In genomic region chr1:8197493-8198282, GRCh38 we compare ENCODE assay signal across 2 cellular contexts.
TF ChIP-seq lines count a peak whose summit lies in the region.

No MANE protein-coding gene starts in this region.

TF ChIP-seq in K562, 482 proteins besides CTCF, POLR2A, EP300 and RAD21 (continued from another document and continues in another):
- TF ChIP-seq ZNF134 (CRISPR knock-in tag; conservative IDR thresholded peaks at IDR 0.05) (no peak), HDAC2 (IDR thresholded peaks at IDR 0.05) (peak; percentile 99), SFPQ (IDR thresholded peaks at IDR 0.05; ENCODE audit: low read depth, low read length) (no peak), ZNF512 (tag; IDR thresholded peaks at IDR 0.05) (no peak), MCM7 (IDR thresholded peaks at IDR 0.05) (no peak; a peak in 1 of 4 replicates), EP400 (IDR thresholded peaks at IDR 0.05) (peak; percentile 90), GATAD2A (IDR thresholded peaks at IDR 0.05) (peak; percentile 98), ZNF133 (CRISPR knock-in tag; IDR thresholded peaks at IDR 0.05) (no peak), HNRNPUL1 (IDR thresholded peaks at IDR 0.05; ENCODE audit: low read length) (no peak), KDM5B (IDR thresholded peaks at IDR 0.05; ENCODE audit: insufficient replicate concordance, low read depth, low read length) (no peak), ELF2 (CRISPR knock-in tag; IDR thresholded peaks at IDR 0.05) (no peak), TRIM28 (IDR thresholded peaks at IDR 0.05) (peak; percentile 79; the same call in 1 of the 2 replicates), POLR2B (IDR thresholded peaks at IDR 0.05; ENCODE audit: low read depth, partially characterized antibody) (no peak), NCOA2 (IDR thresholded peaks at IDR 0.05; ENCODE audit: partially characterized antibody in 2 of 2) (no peak), CC2D1A (IDR thresholded peaks at IDR 0.05) (peak; percentile 87), SOX6 (IDR thresholded peaks at IDR 0.05) (peak; percentile 96), THRAP3 (IDR thresholded peaks at IDR 0.05; ENCODE audit: borderline replicate concordance) (0 out of 2 replicates have a peak, but pooled peaks have one; percentile 40), SMC3 (conservative IDR thresholded peaks at IDR 0.05; ENCODE audit: insufficient read depth, low read depth, low read length) (no peak), KLF13 (tag; IDR thresholded peaks at IDR 0.05; ENCODE audit: borderline replicate concordance, low read depth) (peak; percentile 64; the same call in 1 of the 2 replicates), BRD9 (IDR thresholded peaks at IDR 0.05; ENCODE audit: low read depth, partially characterized antibody) (peak; percentile 87), THRB (CRISPR knock-in tag; conservative IDR thresholded peaks at IDR 0.05) (no peak), IRF1 (CRISPR knock-in tag; IDR thresholded peaks at IDR 0.05; ENCODE audit: borderline replicate concordance) (no peak), ZNF830 (CRISPR knock-in tag; IDR thresholded peaks at IDR 0.05) (no peak)
- TF ChIP-seq, protein P1, sequence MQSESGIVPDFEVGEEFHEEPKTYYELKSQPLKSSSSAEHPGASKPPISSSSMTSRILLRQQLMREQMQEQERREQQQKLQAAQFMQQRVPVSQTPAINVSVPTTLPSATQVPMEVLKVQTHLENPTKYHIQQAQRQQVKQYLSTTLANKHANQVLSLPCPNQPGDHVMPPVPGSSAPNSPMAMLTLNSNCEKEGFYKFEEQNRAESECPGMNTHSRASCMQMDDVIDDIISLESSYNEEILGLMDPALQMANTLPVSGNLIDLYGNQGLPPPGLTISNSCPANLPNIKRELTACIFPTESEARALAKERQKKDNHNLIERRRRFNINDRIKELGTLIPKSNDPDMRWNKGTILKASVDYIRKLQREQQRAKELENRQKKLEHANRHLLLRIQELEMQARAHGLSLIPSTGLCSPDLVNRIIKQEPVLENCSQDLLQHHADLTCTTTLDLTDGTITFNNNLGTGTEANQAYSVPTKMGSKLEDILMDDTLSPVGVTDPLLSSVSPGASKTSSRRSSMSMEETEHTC (IDR thresholded peaks at IDR 0.05): peak; percentile 88
- TF ChIP-seq, protein P2, sequence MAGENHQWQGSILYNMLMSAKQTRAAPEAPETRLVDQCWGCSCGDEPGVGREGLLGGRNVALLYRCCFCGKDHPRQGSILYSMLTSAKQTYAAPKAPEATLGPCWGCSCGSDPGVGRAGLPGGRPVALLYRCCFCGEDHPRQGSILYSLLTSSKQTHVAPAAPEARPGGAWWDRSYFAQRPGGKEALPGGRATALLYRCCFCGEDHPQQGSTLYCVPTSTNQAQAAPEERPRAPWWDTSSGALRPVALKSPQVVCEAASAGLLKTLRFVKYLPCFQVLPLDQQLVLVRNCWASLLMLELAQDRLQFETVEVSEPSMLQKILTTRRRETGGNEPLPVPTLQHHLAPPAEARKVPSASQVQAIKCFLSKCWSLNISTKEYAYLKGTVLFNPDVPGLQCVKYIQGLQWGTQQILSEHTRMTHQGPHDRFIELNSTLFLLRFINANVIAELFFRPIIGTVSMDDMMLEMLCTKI (IDR thresholded peaks at IDR 0.05; ENCODE audit: partially characterized antibody): no peak

TF ChIP-seq in HepG2, 621 proteins besides CTCF, POLR2A, EP300 and RAD21 (continued from another document and continues in another):
- TF ChIP-seq NRL (CRISPR knock-in tag; IDR thresholded peaks at IDR 0.05; ENCODE audit: borderline replicate concordance) (peak; percentile 85; the same call in 1 of the 2 replicates), ZNF839 (CRISPR knock-in tag; IDR thresholded peaks at IDR 0.05; ENCODE audit: borderline replicate concordance) (no peak), ZBTB33 (CRISPR knock-in tag; IDR thresholded peaks at IDR 0.05) (no peak), NFRKB (IDR thresholded peaks at IDR 0.05) (no peak), MLX (CRISPR knock-in tag; IDR thresholded peaks at IDR 0.05) (peak; percentile 76; the same call in 1 of the 2 replicates), SOX13 (IDR thresholded peaks at IDR 0.05) (peak; percentile 64; the same call in 1 of the 2 replicates), SOX13 (CRISPR knock-in tag; conservative IDR thresholded peaks at IDR 0.05 in 1 of 2, IDR thresholded peaks at IDR 0.05 in 1 of 2) (peak in 1 of 2 experiments; percentile 69; a peak in 2 of 4 replicates), PPARG (CRISPR knock-in tag; conservative IDR thresholded peaks at IDR 0.05) (peak; percentile 71), MEIS1 (CRISPR knock-in tag; IDR thresholded peaks at IDR 0.05; ENCODE audit: borderline replicate concordance) (0 out of 2 replicates have a peak, but pooled peaks have one; percentile 40), SIN3B (IDR thresholded peaks at IDR 0.05; ENCODE audit: low read length) (no peak), MEIS2 (CRISPR knock-in tag; IDR thresholded peaks at IDR 0.05) (no peak), STAT5B (CRISPR knock-in tag; IDR thresholded peaks at IDR 0.05) (peak; percentile 29; the same call in 1 of the 2 replicates), HDAC1 (CRISPR knock-in tag; IDR thresholded peaks at IDR 0.05) (peak; percentile 80), ZNF781 (CRISPR knock-in tag; IDR thresholded peaks at IDR 0.05; ENCODE audit: borderline replicate concordance, not compliant biosample characterization) (no peak), SP5 (CRISPR knock-in tag; IDR thresholded peaks at IDR 0.05; ENCODE audit: borderline replicate concordance, low read depth) (peak; percentile 96), ZBTB14 (CRISPR knock-in tag; IDR thresholded peaks at IDR 0.05) (no peak), SMYD3 (CRISPR knock-in tag; IDR thresholded peaks at IDR 0.05) (no peak), PAWR (CRISPR knock-in tag; IDR thresholded peaks at IDR 0.05; ENCODE audit: borderline replicate concordance) (no peak), ZFP62 (CRISPR knock-in tag; IDR thresholded peaks at IDR 0.05) (no peak), FOXJ3 (CRISPR knock-in tag; IDR thresholded peaks at IDR 0.05; ENCODE audit: borderline replicate concordance) (no peak), ZNF605 (CRISPR knock-in tag; IDR thresholded peaks at IDR 0.05) (peak; percentile 88), MAF1 (CRISPR knock-in tag; IDR thresholded peaks at IDR 0.05; ENCODE audit: borderline replicate concordance) (no peak), SETDB1 (CRISPR knock-in tag; IDR thresholded peaks at IDR 0.05; ENCODE audit: borderline replicate concordance) (no peak), ZKSCAN1 (IDR thresholded peaks at IDR 0.05; ENCODE audit: low read length) (no peak), ZNF83 (CRISPR knock-in tag; IDR thresholded peaks at IDR 0.05; ENCODE audit: borderline replicate concordance) (no peak), GFI1 (CRISPR knock-in tag; IDR thresholded peaks at IDR 0.05; ENCODE audit: borderline replicate concordance) (peak; percentile 81), FOSL2 (CRISPR knock-in tag; IDR thresholded peaks at IDR 0.05) (peak; percentile 97), ZNF232 (CRISPR knock-in tag; IDR thresholded peaks at IDR 0.05; ENCODE audit: borderline replicate concordance) (no peak), HMGXB4 (CRISPR knock-in tag; IDR thresholded peaks at IDR 0.05; ENCODE audit: borderline replicate concordance in 1 of 2, low read depth in 1 of 2) (no peak), SATB2 (CRISPR knock-in tag; IDR thresholded peaks at IDR 0.05) (no peak), ZXDC (CRISPR knock-in tag; IDR thresholded peaks at IDR 0.05) (peak; percentile 41; the same call in 1 of the 2 replicates), SRSF9 (IDR thresholded peaks at IDR 0.05; ENCODE audit: borderline replicate concordance, insufficient read depth, low read depth, low read length, poor library complexity, severe bottlenecking) (no peak), HNRNPUL1 (IDR thresholded peaks at IDR 0.05; ENCODE audit: low read depth, low read length) (no peak)
- TF ChIP-seq, protein P3, sequence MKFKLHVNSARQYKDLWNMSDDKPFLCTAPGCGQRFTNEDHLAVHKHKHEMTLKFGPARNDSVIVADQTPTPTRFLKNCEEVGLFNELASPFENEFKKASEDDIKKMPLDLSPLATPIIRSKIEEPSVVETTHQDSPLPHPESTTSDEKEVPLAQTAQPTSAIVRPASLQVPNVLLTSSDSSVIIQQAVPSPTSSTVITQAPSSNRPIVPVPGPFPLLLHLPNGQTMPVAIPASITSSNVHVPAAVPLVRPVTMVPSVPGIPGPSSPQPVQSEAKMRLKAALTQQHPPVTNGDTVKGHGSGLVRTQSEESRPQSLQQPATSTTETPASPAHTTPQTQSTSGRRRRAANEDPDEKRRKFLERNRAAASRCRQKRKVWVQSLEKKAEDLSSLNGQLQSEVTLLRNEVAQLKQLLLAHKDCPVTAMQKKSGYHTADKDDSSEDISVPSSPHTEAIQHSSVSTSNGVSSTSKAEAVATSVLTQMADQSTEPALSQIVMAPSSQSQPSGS (CRISPR knock-in tag; IDR thresholded peaks at IDR 0.05): peak; percentile 68; the same call in 1 of the 2 replicates
- TF ChIP-seq, protein P4, sequence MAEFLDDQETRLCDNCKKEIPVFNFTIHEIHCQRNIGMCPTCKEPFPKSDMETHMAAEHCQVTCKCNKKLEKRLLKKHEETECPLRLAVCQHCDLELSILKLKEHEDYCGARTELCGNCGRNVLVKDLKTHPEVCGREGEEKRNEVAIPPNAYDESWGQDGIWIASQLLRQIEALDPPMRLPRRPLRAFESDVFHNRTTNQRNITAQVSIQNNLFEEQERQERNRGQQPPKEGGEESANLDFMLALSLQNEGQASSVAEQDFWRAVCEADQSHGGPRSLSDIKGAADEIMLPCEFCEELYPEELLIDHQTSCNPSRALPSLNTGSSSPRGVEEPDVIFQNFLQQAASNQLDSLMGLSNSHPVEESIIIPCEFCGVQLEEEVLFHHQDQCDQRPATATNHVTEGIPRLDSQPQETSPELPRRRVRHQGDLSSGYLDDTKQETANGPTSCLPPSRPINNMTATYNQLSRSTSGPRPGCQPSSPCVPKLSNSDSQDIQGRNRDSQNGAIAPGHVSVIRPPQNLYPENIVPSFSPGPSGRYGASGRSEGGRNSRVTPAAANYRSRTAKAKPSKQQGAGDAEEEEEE (CRISPR knock-in tag; IDR thresholded peaks at IDR 0.05; ENCODE audit: borderline replicate concordance): no peak
- TF ChIP-seq, protein P5, sequence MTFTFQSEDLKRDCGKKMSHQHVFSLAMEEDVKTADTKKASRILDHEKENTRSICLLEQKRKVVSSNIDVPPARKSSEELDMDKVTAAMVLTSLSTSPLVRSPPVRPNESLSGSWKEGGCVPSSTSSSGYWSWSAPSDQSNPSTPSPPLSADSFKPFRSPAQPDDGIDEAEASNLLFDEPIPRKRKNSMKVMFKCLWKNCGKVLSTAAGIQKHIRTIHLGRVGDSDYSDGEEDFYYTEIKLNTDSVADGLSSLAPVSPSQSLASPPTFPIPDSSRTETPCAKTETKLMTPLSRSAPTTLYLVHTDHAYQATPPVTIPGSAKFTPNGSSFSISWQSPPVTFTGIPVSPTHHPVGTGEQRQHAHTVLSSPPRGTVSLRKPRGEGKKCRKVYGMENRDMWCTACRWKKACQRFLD (CRISPR knock-in tag; IDR thresholded peaks at IDR 0.05; ENCODE audit: borderline replicate concordance): no peak
